In the genomic region with DNA sequence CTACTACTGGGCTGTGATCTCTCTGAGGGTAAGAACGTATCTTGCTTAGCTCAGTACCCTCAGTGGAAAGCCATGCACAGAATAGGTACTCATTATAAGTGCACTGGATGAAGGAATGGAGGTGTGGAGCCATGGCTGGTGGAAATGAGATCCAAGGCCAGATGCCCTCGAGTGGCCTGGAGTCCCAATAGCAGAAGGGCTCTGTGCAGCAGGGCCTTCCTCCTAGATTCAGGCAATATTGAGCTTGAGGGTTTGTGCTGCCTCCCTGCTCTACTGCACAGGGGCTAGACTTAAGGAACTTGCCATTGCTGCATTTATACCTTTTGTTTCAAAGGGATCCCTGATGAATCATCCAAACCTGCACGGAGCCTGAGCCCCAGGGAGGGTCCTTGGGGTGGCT, we compare ENCODE assay signal across 25 cellular contexts. TPM values are rescaled to one million over a fixed set of nuclear protein-coding genes. Genes with fewer than 3 reads are reported as not detected.
"Had no signal": no experiment of that assay in that cellular context is flagged by ENCODE, and none has a peak within 500 bp of the region (broad histone marks: within the 10 kb centered on the region; RNA-seq: fewer than 3 reads in every experiment).

No MANE protein-coding gene starts in this region.

- H3K27me3 ChIP-seq: heart right ventricle, hepatocyte, left lung, right lobe of liver, stomach, upper lobe of right lung had no signal

- H3K36me3 ChIP-seq: heart right ventricle, left lung, lower lobe of right lung, right lobe of liver, stomach, thoracic aorta, tibial artery, upper lobe of right lung had no signal

- H3K9me3 Mint-ChIP-seq: naive thymus-derived CD4-positive, alpha-beta T cell; natural killer cell treated with Interleukin-12 subunit alpha and Interleukin-12 subunit beta and Interleukin-15 and Interleukin-18, amount 100 ng/mL, for 72 hours; stimulated activated naive B cell treated with anti-CD40 and anti-IgM and Interleukin-4, amounts not matched to agents 10 μg/mL and 1 μg/mL and 100 μg/mL, for 72 hours had no signal

- H3K9me3 ChIP-seq: heart right ventricle, left lung, lower lobe of right lung, mucosa of descending colon, psoas muscle, right lobe of liver, stomach, thoracic aorta, tibial artery, upper lobe of right lung had no signal

- H3K36me3 Mint-ChIP-seq: naive thymus-derived CD4-positive, alpha-beta T cell; natural killer cell treated with Interleukin-12 subunit alpha and Interleukin-12 subunit beta and Interleukin-15 and Interleukin-18, amount 100 ng/mL, for 72 hours; stimulated activated naive B cell treated with anti-CD40 and anti-IgM and Interleukin-4, amounts not matched to agents 10 μg/mL and 1 μg/mL and 100 μg/mL, for 72 hours had no signal

- ATAC-seq: heart right ventricle; left colon; left lung; lower lobe of right lung; mucosa of descending colon; naive thymus-derived CD4-positive, alpha-beta T cell; psoas muscle; right lobe of liver; stimulated activated naive B cell treated with anti-CD40 and anti-IgM and Interleukin-4, amounts not matched to agents 10 μg/mL and 1 μg/mL and 100 μg/mL, for 72 hours; stimulated activated naive CD8-positive, alpha-beta T cell treated with anti-CD3 and anti-CD28 coated beads, Interleukin-15, Interleukin-2, amounts not matched to agents 100 U/mL and 50 U/mL, for 24 hours; upper lobe of right lung had no signal

- H3K27ac Mint-ChIP-seq: naive thymus-derived CD4-positive, alpha-beta T cell; natural killer cell treated with Interleukin-12 subunit alpha and Interleukin-12 subunit beta and Interleukin-15 and Interleukin-18, amount 100 ng/mL, for 72 hours; stimulated activated naive B cell treated with anti-CD40 and anti-IgM and Interleukin-4, amounts not matched to agents 10 μg/mL and 1 μg/mL and 100 μg/mL, for 72 hours had no signal

- H3K4me3 Mint-ChIP-seq: naive thymus-derived CD4-positive, alpha-beta T cell; natural killer cell treated with Interleukin-12 subunit alpha and Interleukin-12 subunit beta and Interleukin-15 and Interleukin-18, amount 100 ng/mL, for 72 hours; stimulated activated naive B cell treated with anti-CD40 and anti-IgM and Interleukin-4, amounts not matched to agents 10 μg/mL and 1 μg/mL and 100 μg/mL, for 72 hours had no signal

- H3K4me1 Mint-ChIP-seq: naive thymus-derived CD4-positive, alpha-beta T cell; stimulated activated naive B cell treated with anti-CD40 and anti-IgM and Interleukin-4, amounts not matched to agents 10 μg/mL and 1 μg/mL and 100 μg/mL, for 72 hours had no signal

- DNase-seq: heart right ventricle; kidney; left colon; left lung; lower lobe of right lung; mesendoderm; midbrain; mucosa of descending colon; naive thymus-derived CD4-positive, alpha-beta T cell; psoas muscle; right lobe of liver; stimulated activated CD4-positive, alpha-beta T cell treated with anti-CD3 and anti-CD28 coated beads, Interleukin-12 subunit alpha, Interleukin-12 subunit beta, amount 100 ng/mL, for 4 hours; stimulated activated CD4-positive, alpha-beta T cell treated with anti-CD3 and anti-CD28 coated beads, Interleukin-15, amount 100 ng/mL, for 24 hours; stimulated activated CD4-positive, alpha-beta T cell treated with anti-CD3 and anti-CD28 coated beads, Interleukin-4, amount 100 ng/mL, for 1 hour; stimulated activated naive B cell treated with anti-CD40 and anti-IgM and Interleukin-4, amounts not matched to agents 10 μg/mL and 1 μg/mL and 100 μg/mL, for 72 hours; stimulated activated naive CD8-positive, alpha-beta T cell treated with anti-CD3 and anti-CD28 coated beads, Interleukin-15, Interleukin-2, amounts not matched to agents 100 U/mL and 50 U/mL, for 24 hours; stomach; tibial artery; trophoblast cell; upper lobe of right lung had no signal

- H3K4me3 ChIP-seq: heart right ventricle, hepatocyte, left lung, lower lobe of right lung, mucosa of descending colon, psoas muscle, right lobe of liver, smooth muscle cell, stomach, thoracic aorta, tibial artery, upper lobe of right lung had no signal

- H3K4me1 ChIP-seq: left lung, lower lobe of right lung, parathyroid adenoma, psoas muscle, right lobe of liver, stomach, tibial artery, upper lobe of right lung had no signal

- H3K27ac ChIP-seq: heart right ventricle, hepatocyte, left lung, lower lobe of right lung, parathyroid adenoma, psoas muscle, right lobe of liver, stomach, thoracic aorta, tibial artery, upper lobe of right lung had no signal

RNA-seq across cellular contexts. Expression of gene TUB, which starts 33.6 kb away (rescaled TPM):
- total RNA-seq: natural killer cell treated with Interleukin-12 subunit alpha and Interleukin-12 subunit beta and Interleukin-15 and Interleukin-18, amount 100 ng/mL, for 72 hours had no signal
